Comparison of ENCODE assay signal across 1 cellular context in the genomic region with DNA sequence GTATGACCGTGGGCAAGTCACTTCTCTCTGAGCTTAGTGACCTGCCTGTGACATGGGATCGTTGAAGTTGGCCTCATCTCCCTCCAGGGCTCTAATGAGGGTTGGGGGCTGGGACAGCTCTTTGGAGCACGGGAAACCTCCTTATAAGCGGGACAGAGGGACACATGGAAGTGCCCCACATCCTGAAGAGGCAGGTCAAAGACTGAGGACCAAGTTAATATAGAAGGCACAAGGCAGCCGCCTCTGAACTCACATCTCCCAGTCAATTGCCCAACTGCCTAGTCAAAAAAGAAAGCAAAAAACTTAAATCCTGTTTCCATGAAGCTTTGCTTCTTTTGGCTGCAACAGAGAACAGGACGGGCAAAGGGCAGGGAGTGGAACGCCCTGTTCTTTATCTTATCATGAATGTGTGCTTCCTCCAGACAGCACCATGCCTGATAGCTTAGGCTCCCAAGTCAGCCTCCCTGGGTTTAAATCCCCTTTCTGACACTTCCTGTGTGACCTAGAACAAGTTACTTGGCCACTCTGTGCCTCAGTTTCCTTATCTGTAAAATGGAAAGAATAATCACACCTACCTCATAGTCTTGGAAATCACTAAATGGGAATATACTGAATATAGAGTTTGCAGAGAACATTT.
TF ChIP-seq lines count a peak whose summit lies in the region.

No MANE protein-coding gene starts in this region.

TF ChIP-seq in K562, 482 proteins besides CTCF, POLR2A, EP300 and RAD21 (continues in another document):
- TF ChIP-seq SMAD4 (CRISPR knock-in tag; conservative IDR thresholded peaks at IDR 0.05) = peak; percentile 49; the same call in 1 of the 2 replicates
- no peak for TF ChIP-seq ZNF280B (CRISPR knock-in tag; IDR thresholded peaks at IDR 0.05)
- 0 out of 2 replicates have a peak, but pooled peaks have one; percentile 5 for TF ChIP-seq JUND (IDR thresholded peaks at IDR 0.05; ENCODE audit: borderline replicate concordance, low read depth, low read length)
- peak; percentile 27; the same call in 1 of the 3 replicates for TF ChIP-seq JUND (tag; IDR thresholded peaks at IDR 0.05; ENCODE audit: borderline replicate concordance, low read depth, low read length)
- TF ChIP-seq ZNF224 (CRISPR knock-in tag; IDR thresholded peaks at IDR 0.05) = no peak
- peak; percentile 22; the same call in 1 of the 2 replicates for TF ChIP-seq TAL1 (IDR thresholded peaks at IDR 0.05)
- peak; percentile 53; the same call in 1 of the 2 replicates for TF ChIP-seq ETV1 (tag; conservative IDR thresholded peaks at IDR 0.05; ENCODE audit: low read depth)
- TF ChIP-seq RBM34 (IDR thresholded peaks at IDR 0.05; ENCODE audit: borderline replicate concordance, insufficient read depth, low read length) = no peak
- no peak for TF ChIP-seq ZNF512 (tag; IDR thresholded peaks at IDR 0.05)
- no peak for TF ChIP-seq ZNF589 (CRISPR knock-in tag; IDR thresholded peaks at IDR 0.05; ENCODE audit: low read depth)
- TF ChIP-seq KAT8 (IDR thresholded peaks at IDR 0.05; ENCODE audit: low read depth) = no peak
- TF ChIP-seq ARID1B (IDR thresholded peaks at IDR 0.05) = peak; percentile 60
- TF ChIP-seq ZNF75A (CRISPR knock-in tag; IDR thresholded peaks at IDR 0.05) = no peak
- TF ChIP-seq MCM5 (IDR thresholded peaks at IDR 0.05; ENCODE audit: low read depth) = no peak
- no peak for TF ChIP-seq ZNF644 (tag; IDR thresholded peaks at IDR 0.05; ENCODE audit: low read depth)
- 0 out of 2 replicates have a peak, but pooled peaks have one; percentile 16 for TF ChIP-seq ESRRA (IDR thresholded peaks at IDR 0.05; ENCODE audit: borderline replicate concordance, low read depth)
- no peak for TF ChIP-seq NBN (IDR thresholded peaks at IDR 0.05; ENCODE audit: low read depth)
- TF ChIP-seq DPF2 (IDR thresholded peaks at IDR 0.05) = no peak
- TF ChIP-seq, protein P1, sequence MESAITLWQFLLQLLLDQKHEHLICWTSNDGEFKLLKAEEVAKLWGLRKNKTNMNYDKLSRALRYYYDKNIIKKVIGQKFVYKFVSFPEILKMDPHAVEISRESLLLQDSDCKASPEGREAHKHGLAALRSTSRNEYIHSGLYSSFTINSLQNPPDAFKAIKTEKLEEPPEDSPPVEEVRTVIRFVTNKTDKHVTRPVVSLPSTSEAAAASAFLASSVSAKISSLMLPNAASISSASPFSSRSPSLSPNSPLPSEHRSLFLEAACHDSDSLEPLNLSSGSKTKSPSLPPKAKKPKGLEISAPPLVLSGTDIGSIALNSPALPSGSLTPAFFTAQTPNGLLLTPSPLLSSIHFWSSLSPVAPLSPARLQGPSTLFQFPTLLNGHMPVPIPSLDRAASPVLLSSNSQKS (CRISPR knock-in tag; IDR thresholded peaks at IDR 0.05) = no peak
- no peak for TF ChIP-seq NFE2 (IDR thresholded peaks at IDR 0.05; ENCODE audit: low read depth)
- no peak for TF ChIP-seq SMARCA4 (IDR thresholded peaks at IDR 0.05)
- TF ChIP-seq, protein P2, sequence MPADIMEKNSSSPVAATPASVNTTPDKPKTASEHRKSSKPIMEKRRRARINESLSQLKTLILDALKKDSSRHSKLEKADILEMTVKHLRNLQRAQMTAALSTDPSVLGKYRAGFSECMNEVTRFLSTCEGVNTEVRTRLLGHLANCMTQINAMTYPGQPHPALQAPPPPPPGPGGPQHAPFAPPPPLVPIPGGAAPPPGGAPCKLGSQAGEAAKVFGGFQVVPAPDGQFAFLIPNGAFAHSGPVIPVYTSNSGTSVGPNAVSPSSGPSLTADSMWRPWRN (IDR thresholded peaks at IDR 0.05; ENCODE audit: low read depth) = no peak
- TF ChIP-seq FOSL1 (tag; conservative IDR thresholded peaks at IDR 0.05) = 0 out of 2 replicates have a peak, but pooled peaks have one; percentile 24
- no peak for TF ChIP-seq RBFOX2 (IDR thresholded peaks at IDR 0.05; ENCODE audit: low read depth, low read length)
- TF ChIP-seq FOXJ3 (CRISPR knock-in tag; IDR thresholded peaks at IDR 0.05) = no peak
- 0 out of 2 replicates have a peak, but pooled peaks have one; percentile 35 for TF ChIP-seq FOXM1 (IDR thresholded peaks at IDR 0.05; ENCODE audit: low read depth)
- no peak for TF ChIP-seq FOXM1 (CRISPR knock-in tag; IDR thresholded peaks at IDR 0.05; ENCODE audit: low read depth)
- TF ChIP-seq, protein P3, sequence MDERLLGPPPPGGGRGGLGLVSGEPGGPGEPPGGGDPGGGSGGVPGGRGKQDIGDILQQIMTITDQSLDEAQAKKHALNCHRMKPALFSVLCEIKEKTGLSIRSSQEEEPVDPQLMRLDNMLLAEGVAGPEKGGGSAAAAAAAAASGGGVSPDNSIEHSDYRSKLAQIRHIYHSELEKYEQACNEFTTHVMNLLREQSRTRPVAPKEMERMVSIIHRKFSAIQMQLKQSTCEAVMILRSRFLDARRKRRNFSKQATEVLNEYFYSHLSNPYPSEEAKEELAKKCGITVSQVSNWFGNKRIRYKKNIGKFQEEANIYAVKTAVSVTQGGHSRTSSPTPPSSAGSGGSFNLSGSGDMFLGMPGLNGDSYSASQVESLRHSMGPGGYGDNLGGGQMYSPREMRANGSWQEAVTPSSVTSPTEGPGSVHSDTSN (CRISPR knock-in tag; IDR thresholded peaks at IDR 0.05; ENCODE audit: low read depth) = no peak
- TF ChIP-seq, protein P3 (tag; conservative IDR thresholded peaks at IDR 0.05; ENCODE audit: low read depth) = no peak
- no peak for TF ChIP-seq ARID2 (IDR thresholded peaks at IDR 0.05)
- no peak for TF ChIP-seq IRF9 (tag; IDR thresholded peaks at IDR 0.05)
- TF ChIP-seq, protein P4, sequence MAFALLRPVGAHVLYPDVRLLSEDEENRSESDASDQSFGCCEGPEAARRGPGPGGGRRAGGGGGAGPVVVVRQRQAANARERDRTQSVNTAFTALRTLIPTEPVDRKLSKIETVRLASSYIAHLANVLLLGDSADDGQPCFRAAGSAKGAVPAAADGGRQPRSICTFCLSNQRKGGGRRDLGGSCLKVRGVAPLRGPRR (CRISPR knock-in tag; IDR thresholded peaks at IDR 0.05) = no peak
- TF ChIP-seq LCOR (CRISPR knock-in tag; IDR thresholded peaks at IDR 0.05) = no peak
- TF ChIP-seq HNRNPLL (IDR thresholded peaks at IDR 0.05; ENCODE audit: low read depth, low read length, poor library complexity, severe bottlenecking) = no peak
- TF ChIP-seq MYBL2 (IDR thresholded peaks at IDR 0.05; ENCODE audit: low read depth) = no peak
- no peak for TF ChIP-seq MYBL2 (CRISPR knock-in tag; IDR thresholded peaks at IDR 0.05; ENCODE audit: borderline replicate concordance)
- peak; percentile 30; the same call in 1 of the 2 replicates for TF ChIP-seq MYC (IDR thresholded peaks at IDR 0.05; ENCODE audit: low read depth, low read length)
- TF ChIP-seq MYC (CRISPR knock-in tag; IDR thresholded peaks at IDR 0.05; ENCODE audit: borderline replicate concordance, low read depth) = no peak
- TF ChIP-seq SRF (CRISPR knock-in tag; IDR thresholded peaks at IDR 0.05) = peak in 1 of 2 experiments; percentile 72; a peak in 1 of 4 replicates
- no peak for TF ChIP-seq DACH1 (IDR thresholded peaks at IDR 0.05; ENCODE audit: partially characterized antibody)
- no peak for TF ChIP-seq ZNF253 (CRISPR knock-in tag; conservative IDR thresholded peaks at IDR 0.05)
- TF ChIP-seq NR4A1 (CRISPR knock-in tag; IDR thresholded peaks at IDR 0.05) = no peak
- TF ChIP-seq NR4A1 (tag; IDR thresholded peaks at IDR 0.05) = 0 out of 2 replicates have a peak, but pooled peaks have one; percentile 24
- no peak for TF ChIP-seq TFAP4 (CRISPR knock-in tag; IDR thresholded peaks at IDR 0.05; ENCODE audit: borderline replicate concordance)
- no peak for TF ChIP-seq FOXK2 (conservative IDR thresholded peaks at IDR 0.05 in 1 of 2, IDR thresholded peaks at IDR 0.05 in 1 of 2; ENCODE audit: low read depth in 2 of 2)
- TF ChIP-seq RCOR1 (IDR thresholded peaks at IDR 0.05; ENCODE audit: borderline replicate concordance in 1 of 2, low read depth in 2 of 2, low read length in 2 of 2) = peak; percentile 26 to 87; a peak in 2 of 4 replicates
- no peak for TF ChIP-seq ESRRB (CRISPR knock-in tag; IDR thresholded peaks at IDR 0.05; ENCODE audit: borderline replicate concordance)
- TF ChIP-seq RERE (CRISPR knock-in tag; IDR thresholded peaks at IDR 0.05; ENCODE audit: borderline replicate concordance) = no peak
- TF ChIP-seq HMGN3 (IDR thresholded peaks at IDR 0.05; ENCODE audit: borderline replicate concordance, extremely low read depth, insufficient read length, low read depth, low read length) = no peak
- TF ChIP-seq CHCHD3 (CRISPR knock-in tag; IDR thresholded peaks at IDR 0.05) = no peak
- no peak for TF ChIP-seq ZNF184 (CRISPR knock-in tag; IDR thresholded peaks at IDR 0.05)
- TF ChIP-seq SREBF1 (IDR thresholded peaks at IDR 0.05; ENCODE audit: borderline replicate concordance, low read depth, low read length) = no peak
- no peak for TF ChIP-seq XRCC4 (IDR thresholded peaks at IDR 0.05; ENCODE audit: extremely low read depth, insufficient read depth, insufficient read length)
- TF ChIP-seq DDX20 (tag; IDR thresholded peaks at IDR 0.05; ENCODE audit: low read depth) = no peak
